In the genomic region with DNA sequence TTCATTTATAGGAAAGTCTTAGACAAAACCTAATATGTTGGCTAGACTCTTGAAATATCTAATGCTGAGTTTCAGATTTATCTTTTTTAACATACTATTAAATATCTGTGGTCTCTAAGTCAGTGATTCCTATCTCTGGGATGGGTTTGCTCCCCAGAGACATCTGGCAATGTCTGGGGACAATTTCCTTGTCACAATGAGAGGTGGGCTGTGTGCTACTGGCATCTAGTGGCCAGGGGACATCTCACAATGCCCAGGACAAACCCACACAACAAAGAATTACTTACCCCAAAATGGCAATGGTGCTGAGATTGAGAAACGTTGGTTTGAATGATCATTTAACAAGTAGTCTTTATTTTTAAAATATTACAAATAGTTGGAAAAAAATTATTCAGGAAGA, we compare ENCODE assay signal across 8 cellular contexts.
DNase-seq lines count a peak whose midpoint lies in the region; ATAC-seq and TF ChIP-seq lines count a peak whose summit lies in the region.

No MANE protein-coding gene starts in this region.

- no peak overlapping the region for H4K91ac ChIP-seq in trophoblast cell (ENCODE audit: low read depth, low read length)

- H3K79me2 ChIP-seq in trophoblast cell (ENCODE audit: control insufficient read depth, insufficient read depth, low read length, poor library complexity) = no peaks in the 10 kb centered on the region

- H3K4me1 ChIP-seq in adrenal gland (replicated peaks in 1 of 2) = no peaks in the 10 kb centered on the region
- no peaks in the 10 kb centered on the region for H3K4me1 ChIP-seq in trophoblast cell (ENCODE audit: control insufficient read depth in 1 of 2, insufficient read depth in 2 of 2, low read length in 2 of 2)

- no peak overlapping the region for H2BK12ac ChIP-seq in trophoblast cell (ENCODE audit: low read length)

- WGBS in adrenal gland, 4 donors = 30 to 38% (median 34%) methylated on average over 1 of the region's 1 CpG
- WGBS in trophoblast cell (ENCODE audit: extremely low coverage, insufficient coverage, insufficient read length) = no CpG with 5 or more reads among the region's 1 CpG

- DNase-seq in DMS53 (lab: John Stamatoyannopoulos, UW) (peak; percentile 37), KBM-7 (peak; percentile 34), adrenal gland (peak; percentile 20 to 60 (median 29)), medulla oblongata (ENCODE audit: extremely low spot score) (peak; percentile 54), COLO829 (ENCODE audit: low spot score) (no peak), trophoblast cell (no peak), NCI-H510A treated with DMSO at 0.1 percent for 48 hours (lab: John Stamatoyannopoulos, UW) (no peak)

- H2AFZ ChIP-seq in trophoblast cell (ENCODE audit: insufficient read depth, low read length, poor library complexity) = no peak overlapping the region

- peak; percentile 15 to 60 (median 49) for TF ChIP-seq CTCF in adrenal gland (IDR thresholded peaks at IDR 0.05)

- H3K36me3 ChIP-seq in adrenal gland (replicated peaks in 1 of 2) = no peaks in the 10 kb centered on the region
- peaks cover 0 to 1% of the 10 kb centered on the region in 2 experiments for H3K36me3 ChIP-seq in trophoblast cell (ENCODE audit: control insufficient read depth in 1 of 2, insufficient read depth in 2 of 2, low read length in 2 of 2)

- H3K4ac ChIP-seq in trophoblast cell (ENCODE audit: low read depth, low read length) = no peak overlapping the region

- intact Hi-C loops in adrenal gland (cut with DNase I) = loop anchor here (10.0 kb wide), 2 partner anchors 238 to 298 kb away; no protein-coding TSS in a partner anchor

- in situ Hi-C loops in KBM-7 (cut with MboI; ENCODE audit: low pct_unique_long_range_greater_than_20kb, low sequenced_read_pairs) = no loop called here

- no peak overlapping the region for H3K14ac ChIP-seq in trophoblast cell (ENCODE audit: low read length)

- no peaks in the 10 kb centered on the region for H3K79me1 ChIP-seq in trophoblast cell (ENCODE audit: low read length)

- H3K18ac ChIP-seq in trophoblast cell (ENCODE audit: low read length) = no peak overlapping the region

- H3K9ac ChIP-seq in trophoblast cell (ENCODE audit: low read length) = no peak overlapping the region

- no peak overlapping the region for H4K12ac ChIP-seq in trophoblast cell (ENCODE audit: low read depth, low read length)

- no peak for ATAC-seq in HG02885 (IDR thresholded peaks at IDR 0.05; ENCODE audit: poor library complexity, unreplicated experiment)

- H3K4me2 ChIP-seq in trophoblast cell (ENCODE audit: low read length) = no peak overlapping the region

- H3K4me3 ChIP-seq in adrenal gland (no peak overlapping the region), trophoblast cell (ENCODE audit: low read depth, low read length) (no peak overlapping the region)

- TF ChIP-seq POLR2A in adrenal gland (IDR thresholded peaks at IDR 0.05) = no peak

- no peak overlapping the region for H2AK5ac ChIP-seq in trophoblast cell (ENCODE audit: low read length)

- no peak overlapping the region for H3K23ac ChIP-seq in trophoblast cell (ENCODE audit: low read length)

- H2BK5ac ChIP-seq in trophoblast cell (ENCODE audit: low read depth, low read length, poor library complexity) = no peak overlapping the region

- no peak overlapping the region for H4K8ac ChIP-seq in trophoblast cell (ENCODE audit: low read depth, low read length)

- no peaks in the 10 kb centered on the region for H3K27me3 ChIP-seq in adrenal gland
- no peaks in the 10 kb centered on the region for H3K27me3 ChIP-seq in trophoblast cell (ENCODE audit: insufficient read depth, low read length)

- H3K27ac ChIP-seq in adrenal gland = no peak overlapping the region
- H3K27ac ChIP-seq in trophoblast cell (ENCODE audit: low read depth, low read length) = no peak overlapping the region

- H2BK120ac ChIP-seq in trophoblast cell (ENCODE audit: insufficient read depth, low read length, poor library complexity) = no peak overlapping the region

- H3K9me3 ChIP-seq in adrenal gland (replicated peaks in 1 of 3) (no peaks in the 10 kb centered on the region), trophoblast cell (ENCODE audit: insufficient read depth, low read depth, low read length) (no peaks in the 10 kb centered on the region)

Comparison
In these comparisons a context has a peak if more than half of its experiments do, and no peak if none do; other contexts are left out.
1. DNase-seq: peak in DMS53 (single experiment), KBM-7 (single experiment), adrenal gland (7 of 7) and medulla oblongata (single experiment); none in COLO829 (single experiment), trophoblast cell (0 of 2) and NCI-H510A treated with DMSO at 0.1 percent for 48 hours (single experiment).